14 cellular contexts compared by ENCODE assay signal in the genomic region with DNA sequence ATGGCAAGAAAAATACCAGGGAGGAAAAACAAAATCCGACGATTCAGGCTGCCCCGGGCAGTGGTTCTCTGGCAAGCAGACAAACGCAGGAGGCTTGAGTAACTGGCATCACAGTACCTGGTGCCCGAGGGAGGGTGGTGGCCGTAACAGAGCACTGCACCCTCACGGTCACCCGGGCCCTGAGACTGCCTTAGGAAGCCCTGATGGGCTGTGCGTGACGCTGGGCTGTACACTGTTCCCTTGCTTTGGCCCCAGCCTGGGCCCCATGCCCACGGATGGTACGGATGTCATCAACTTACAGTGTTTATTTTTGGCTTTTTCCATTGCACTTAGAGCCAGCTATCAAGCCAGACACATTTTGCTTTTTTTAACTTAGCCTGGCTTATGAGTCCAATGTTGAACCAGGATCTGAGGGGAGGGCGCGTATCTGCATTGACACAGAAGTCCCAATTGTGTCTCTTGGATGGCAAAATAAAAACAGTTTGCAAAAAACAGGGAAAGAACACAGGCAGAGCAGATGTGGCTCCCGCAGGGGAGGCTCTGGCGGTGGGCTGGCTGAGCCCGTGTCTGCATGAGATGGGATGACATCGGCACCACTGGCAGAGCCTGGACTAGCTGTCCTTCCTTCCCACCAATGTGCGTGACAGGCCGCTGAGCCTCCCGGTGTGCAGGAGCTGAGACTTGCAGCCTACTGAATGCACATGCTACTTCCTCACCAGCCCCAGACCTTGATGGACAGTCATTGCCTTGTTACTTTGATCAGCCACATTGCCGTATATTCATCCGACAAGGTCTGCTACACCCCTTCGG.
DNase-seq lines count a peak whose midpoint lies in the region; ATAC-seq and TF ChIP-seq lines count a peak whose summit lies in the region.
"Had no signal": no experiment of that assay in that cellular context is flagged by ENCODE, and none has a peak within 500 bp of the region (broad histone marks: within the 10 kb centered on the region; RNA-seq: fewer than 3 reads in every experiment).

No MANE protein-coding gene starts in this region.

- peak overlapping the region; percentile 57 for H3K27ac Mint-ChIP-seq in neural progenitor cell
- no peak overlapping the region for H3K27ac Mint-ChIP-seq in effector memory CD8-positive, alpha-beta T cell
- H3K27ac Mint-ChIP-seq: activated naive CD8-positive, alpha-beta T cell treated with anti-CD3 and anti-CD28 coated beads, Interleukin-2, amount 50 U/mL, for 24 hours; dendritic cell treated with granulocyte-macrophage colony-stimulating factor and Interleukin-4, amounts not matched to agents 40 ng/mL and 50 ng/mL, for 4 days had no signal

- H4K20me1 ChIP-seq in PC-3 (ENCODE audit: low read length) = no peaks in the 10 kb centered on the region
- H4K20me1 ChIP-seq in neural progenitor cell (ENCODE audit: low read depth) = no peaks in the 10 kb centered on the region

- H3K79me2 ChIP-seq in PC-3 (ENCODE audit: low read length) (no peaks in the 10 kb centered on the region), neural progenitor cell (ENCODE audit: low read depth) (no peaks in the 10 kb centered on the region)

- ATAC-seq in PC-3 (peak; percentile 86), GM21515 (IDR thresholded peaks at IDR 0.05; ENCODE audit: unreplicated experiment) (no peak)
- no peak for ATAC-seq in effector memory CD8-positive, alpha-beta T cell (replicated peaks)
- ATAC-seq: activated naive CD8-positive, alpha-beta T cell treated with anti-CD3 and anti-CD28 coated beads, Interleukin-2, amount 50 U/mL, for 24 hours had no signal

- H3K4me3 ChIP-seq in PC-3 (ENCODE audit: low read length) (no peak overlapping the region), fibroblast of villous mesenchyme (ENCODE audit: low read depth, low read length) (no peak overlapping the region), neural progenitor cell (no peak overlapping the region)
- H3K4me3 ChIP-seq: uterus had no signal

- H3K36me3 ChIP-seq in PC-3 (ENCODE audit: low read depth, low read length) (no peaks in the 10 kb centered on the region), neural progenitor cell (no peaks in the 10 kb centered on the region)
- H3K36me3 ChIP-seq: uterus had no signal

- H3K9ac ChIP-seq in PC-3 (ENCODE audit: low read length) (no peak overlapping the region), neural progenitor cell (no peak overlapping the region)

- CTCF ChIA-PET in PC-3 (lab: Charles Lee) (no interaction called here), HEK293T (lab: Yijun Ruan, JAX) (no interaction called here)

- peaks cover 11% of the 10 kb centered on the region for H3K4me1 Mint-ChIP-seq in neural progenitor cell
- H3K4me1 Mint-ChIP-seq in effector memory CD8-positive, alpha-beta T cell (ENCODE audit: low read depth in 2 of 2) = no peaks in the 10 kb centered on the region
- H3K4me1 Mint-ChIP-seq: activated naive CD8-positive, alpha-beta T cell treated with anti-CD3 and anti-CD28 coated beads, Interleukin-2, amount 50 U/mL, for 24 hours had no signal

- no peaks in the 10 kb centered on the region for H3K27me3 ChIP-seq in PC-3 (ENCODE audit: low read length)
- H3K27me3 ChIP-seq in neural progenitor cell = no peaks in the 10 kb centered on the region
- H3K27me3 ChIP-seq: uterus had no signal

- H3K4me2 ChIP-seq in PC-3 (ENCODE audit: low read length) (no peak overlapping the region), neural progenitor cell (no peak overlapping the region)

- H3K36me3 Mint-ChIP-seq in neural progenitor cell = no peaks in the 10 kb centered on the region
- no peaks in the 10 kb centered on the region for H3K36me3 Mint-ChIP-seq in effector memory CD8-positive, alpha-beta T cell (ENCODE audit: insufficient read depth)

- H3K27ac ChIP-seq in PC-3 (ENCODE audit: low read length) (no peak overlapping the region), neural progenitor cell (no peak overlapping the region)
- H3K27ac ChIP-seq: uterus had no signal

- H3K27me3 Mint-ChIP-seq in neural progenitor cell (ENCODE audit: insufficient read depth, low read depth) = peaks cover 18% of the 10 kb centered on the region
- peaks cover 6% of the 10 kb centered on the region in 2 donors for H3K27me3 Mint-ChIP-seq in effector memory CD8-positive, alpha-beta T cell

- intact Hi-C loops in PC-3 (cut with micrococcal nuclease) = no loop called here

- no peaks in the 10 kb centered on the region for H3K9me3 Mint-ChIP-seq in neural progenitor cell
- H3K9me3 Mint-ChIP-seq in effector memory CD8-positive, alpha-beta T cell = no peaks in the 10 kb centered on the region
- H3K9me3 Mint-ChIP-seq: activated naive CD8-positive, alpha-beta T cell treated with anti-CD3 and anti-CD28 coated beads, Interleukin-2, amount 50 U/mL, for 24 hours; dendritic cell treated with granulocyte-macrophage colony-stimulating factor and Interleukin-4, amounts not matched to agents 40 ng/mL and 50 ng/mL, for 4 days had no signal

- no peak overlapping the region for H3K4me3 Mint-ChIP-seq in neural progenitor cell
- H3K4me3 Mint-ChIP-seq in effector memory CD8-positive, alpha-beta T cell = no peak overlapping the region
- H3K4me3 Mint-ChIP-seq: activated naive CD8-positive, alpha-beta T cell treated with anti-CD3 and anti-CD28 coated beads, Interleukin-2, amount 50 U/mL, for 24 hours; dendritic cell treated with granulocyte-macrophage colony-stimulating factor and Interleukin-4, amounts not matched to agents 40 ng/mL and 50 ng/mL, for 4 days had no signal

- H3K9me3 ChIP-seq in PC-3 (ENCODE audit: low read length) = no peaks in the 10 kb centered on the region
- no peaks in the 10 kb centered on the region for H3K9me3 ChIP-seq in neural progenitor cell (ENCODE audit: low read depth)
- H3K9me3 ChIP-seq: uterus had no signal

- BruUV-seq in PC-3 (replicated peaks; lab: Mats Ljungman, UMichigan) = no TSS peak

- H2AFZ ChIP-seq in PC-3 (ENCODE audit: low read length) = no peak overlapping the region
- H2AFZ ChIP-seq in neural progenitor cell (replicated peaks) = no peak overlapping the region

- H3K4me1 ChIP-seq in PC-3 (ENCODE audit: insufficient read depth, low read length) (no peaks in the 10 kb centered on the region), neural progenitor cell (peaks cover 5% of the 10 kb centered on the region)
- H3K4me1 ChIP-seq: uterus had no signal

- no peak for TF ChIP-seq CTCF in PC-3 (conservative IDR thresholded peaks at IDR 0.05; ENCODE audit: low read depth, low read length)
- no peak for TF ChIP-seq CTCF in fibroblast of villous mesenchyme (IDR thresholded peaks at IDR 0.05; ENCODE audit: insufficient read depth, low read depth, low read length)
- TF ChIP-seq CTCF in neural progenitor cell (IDR thresholded peaks at IDR 0.05) = no peak

- POLR2A ChIA-PET in PC-3 (lab: Charles Lee; ENCODE audit: unreplicated experiment) (no interaction called here), HEK293T (lab: Yijun Ruan, JAX) (no interaction called here)

- no peaks in the 10 kb centered on the region for H3F3A ChIP-seq in PC-3 (ENCODE audit: low read length, unreplicated experiment)
- no peaks in the 10 kb centered on the region for H3F3A ChIP-seq in neural progenitor cell (ENCODE audit: low read depth)

- no peaks in the 10 kb centered on the region for H3K9me2 ChIP-seq in PC-3 (replicated peaks; ENCODE audit: low read length)

- DNase-seq in AG08395 (ENCODE audit: low spot score) (peak; percentile 51), PC-3 (peak; percentile 42), fibroblast of villous mesenchyme (ENCODE audit: low read depth) (peak; percentile 52), neural progenitor cell (ENCODE audit: low spot score) (no peak), HEK293T (ENCODE audit: extremely low spot score) (no peak), NCI-H1436 treated with DMSO at 0.1 percent for 48 hours (lab: John Stamatoyannopoulos, UW) (no peak)
- no peak for DNase-seq in effector memory CD8-positive, alpha-beta T cell
- DNase-seq: activated naive CD8-positive, alpha-beta T cell treated with anti-CD3 and anti-CD28 coated beads, Interleukin-2, amount 50 U/mL, for 24 hours; KBM-7; NK-92 treated with Interleukin-12 subunit alpha and Interleukin-12 subunit beta, amount 100 ng/mL, for 24 hours; stimulated activated CD4-positive, alpha-beta T cell treated with anti-CD3 and anti-CD28 coated beads, Interleukin-15, amount 100 ng/mL, for 24 hours; uterus had no signal

TF ChIP-seq in HEK293T, 16 proteins besides CTCF, POLR2A, EP300 and RAD21:
- no peak for TF ChIP-seq LEF1 (IDR thresholded peaks at IDR 0.05; ENCODE audit: borderline replicate concordance)
- TF ChIP-seq, protein P1, sequence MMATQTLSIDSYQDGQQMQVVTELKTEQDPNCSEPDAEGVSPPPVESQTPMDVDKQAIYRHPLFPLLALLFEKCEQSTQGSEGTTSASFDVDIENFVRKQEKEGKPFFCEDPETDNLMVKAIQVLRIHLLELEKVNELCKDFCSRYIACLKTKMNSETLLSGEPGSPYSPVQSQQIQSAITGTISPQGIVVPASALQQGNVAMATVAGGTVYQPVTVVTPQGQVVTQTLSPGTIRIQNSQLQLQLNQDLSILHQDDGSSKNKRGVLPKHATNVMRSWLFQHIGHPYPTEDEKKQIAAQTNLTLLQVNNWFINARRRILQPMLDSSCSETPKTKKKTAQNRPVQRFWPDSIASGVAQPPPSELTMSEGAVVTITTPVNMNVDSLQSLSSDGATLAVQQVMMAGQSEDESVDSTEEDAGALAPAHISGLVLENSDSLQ (IDR thresholded peaks at IDR 0.05) = no peak
- TF ChIP-seq BHLHE40 (IDR thresholded peaks at IDR 0.05; ENCODE audit: borderline replicate concordance) = no peak
- TF ChIP-seq ELF4 (IDR thresholded peaks at IDR 0.05) = no peak
- TF ChIP-seq NFRKB (IDR thresholded peaks at IDR 0.05) = no peak
- TF ChIP-seq SUZ12 (IDR thresholded peaks at IDR 0.05) = no peak
- TF ChIP-seq TARDBP (IDR thresholded peaks at IDR 0.05) = no peak
- TF ChIP-seq FOXM1 (IDR thresholded peaks at IDR 0.05; ENCODE audit: borderline replicate concordance) = no peak
- no peak for TF ChIP-seq FOXK2 (IDR thresholded peaks at IDR 0.05)
- TF ChIP-seq L3MBTL2 (conservative IDR thresholded peaks at IDR 0.05) = no peak
- no peak for TF ChIP-seq HDGF (IDR thresholded peaks at IDR 0.05; ENCODE audit: borderline replicate concordance)
- no peak for TF ChIP-seq SP1 (IDR thresholded peaks at IDR 0.05)
- no peak for TF ChIP-seq ZNF384 (IDR thresholded peaks at IDR 0.05)
- no peak for TF ChIP-seq CTBP1 (IDR thresholded peaks at IDR 0.05; ENCODE audit: borderline replicate concordance)
- no peak for TF ChIP-seq FOXA1 (IDR thresholded peaks at IDR 0.05)
- TF ChIP-seq ARNT (IDR thresholded peaks at IDR 0.05) = no peak

Comparison
In these comparisons a context has a peak if more than half of its experiments do, and no peak if none do; other contexts are left out.
1. DNase-seq: peak in AG08395 (single experiment), PC-3 (single experiment) and fibroblast of villous mesenchyme (single experiment); none in neural progenitor cell (single experiment), HEK293T (single experiment), effector memory CD8-positive, alpha-beta T cell (0 of 3) and NCI-H1436 treated with DMSO at 0.1 percent for 48 hours (single experiment).